In the genomic region with DNA sequence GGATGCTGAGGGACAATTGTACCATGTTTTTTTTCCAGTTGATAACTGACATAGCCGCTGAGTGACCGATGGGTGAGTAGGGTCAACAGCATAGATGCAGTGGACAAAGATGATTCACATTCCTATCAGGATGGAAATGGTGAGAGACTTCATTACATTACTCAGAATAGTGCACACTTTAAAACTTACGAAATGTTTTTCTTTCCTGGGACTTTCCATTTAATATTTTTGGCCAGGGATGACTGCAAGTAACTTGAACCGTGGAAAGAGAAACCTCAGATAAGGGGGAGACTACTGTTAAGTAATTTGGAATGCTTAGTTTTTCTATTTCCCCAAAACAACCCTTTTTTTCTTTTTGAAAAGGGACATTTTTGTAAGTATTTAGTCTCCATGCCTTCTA, we compare ENCODE assay signal across 15 cellular contexts. TPM values are rescaled to one million over a fixed set of nuclear protein-coding genes. Genes with fewer than 3 reads are reported as not detected.
DNase-seq lines count a peak whose midpoint lies in the region; ATAC-seq and TF ChIP-seq lines count a peak whose summit lies in the region.
"Had no signal": no experiment of that assay in that cellular context is flagged by ENCODE, and none has a peak within 500 bp of the region (broad histone marks: within the 10 kb centered on the region; RNA-seq: fewer than 3 reads in every experiment).

No MANE protein-coding gene starts in this region.

- BruUV-seq in MCF 10A (replicated peaks; lab: Mats Ljungman, UMichigan) = no TSS peak

- TF ChIP-seq POLR2A in breast epithelium (IDR thresholded peaks at IDR 0.05) = no peak

- intact Hi-C loops in MCF 10A (cut with micrococcal nuclease) = no loop called here
- intact Hi-C loops in breast epithelium (cut with DNase I; ENCODE audit: low total_unique reads) = no loop called here

- no peak overlapping the region for H3K4me3 ChIP-seq in breast epithelium
- H3K4me3 ChIP-seq: heart left ventricle had no signal

- POLR2A ChIA-PET in MCF 10A (lab: Yijun Ruan, JAX) = no interaction called here

- no peaks in the 10 kb centered on the region for H3K27me3 ChIP-seq in breast epithelium
- H3K27me3 ChIP-seq: heart left ventricle had no signal

- no peaks in the 10 kb centered on the region for H3K9me3 Mint-ChIP-seq in MCF 10A (ENCODE audit: unreplicated experiment)

- H3K27ac Mint-ChIP-seq in MCF 10A (ENCODE audit: low read depth, unreplicated experiment) = no peak overlapping the region

- H3K36me3 ChIP-seq in breast epithelium = no peaks in the 10 kb centered on the region
- H3K36me3 ChIP-seq: heart left ventricle had no signal

- no peaks in the 10 kb centered on the region for H3K27me3 Mint-ChIP-seq in MCF 10A (ENCODE audit: insufficient read depth, unreplicated experiment)

- peak overlapping the region in 1 of 2 donors; percentile 48 for H3K27ac ChIP-seq in breast epithelium
- H3K27ac ChIP-seq: 22Rv1 had no signal

- H3K4me3 Mint-ChIP-seq in MCF 10A (ENCODE audit: unreplicated experiment) = no peak overlapping the region

- ATAC-seq in GM19397 (IDR thresholded peaks at IDR 0.05; ENCODE audit: unreplicated experiment) = no peak

- DNase-seq in MCF 10A (ENCODE audit: unreplicated experiment) (peak; percentile 73), breast epithelium (ENCODE audit: low spot score in 2 of 2) (no peak), astrocyte of the hippocampus (ENCODE audit: low read depth, low spot score) (peak; percentile 35), hepatic stellate cell (ENCODE audit: low spot score) (peak; percentile 16), hippocampal formation (lab: John Stamatoyannopoulos, UW) (no peak), NCI-H345 (lab: John Stamatoyannopoulos, UW) (no peak), RPMI8226 (no peak)
- DNase-seq: activated CD4-positive, CD25-positive, alpha-beta regulatory T cell; activated naive CD4-positive, alpha-beta T cell; central memory CD4-positive, alpha-beta T cell; heart left ventricle; NCI-H2107; NCI-H774 had no signal

- no peaks in the 10 kb centered on the region for H3K36me3 Mint-ChIP-seq in MCF 10A (ENCODE audit: insufficient read depth, unreplicated experiment)

- peaks cover 10% of the 10 kb centered on the region for H3K4me1 Mint-ChIP-seq in MCF 10A (ENCODE audit: insufficient read depth, unreplicated experiment)

- TF ChIP-seq CTCF in MCF 10A (IDR thresholded peaks at IDR 0.05; ENCODE audit: unreplicated experiment) = no peak
- TF ChIP-seq CTCF in breast epithelium (IDR thresholded peaks at IDR 0.05) = no peak

- CTCF ChIA-PET in MCF 10A (lab: Yijun Ruan, JAX) = no interaction called here

- peaks cover 0 to 14% of the 10 kb centered on the region in 2 donors for H3K9me3 ChIP-seq in breast epithelium

- H3K4me1 ChIP-seq in breast epithelium = peaks cover 0 to 8% of the 10 kb centered on the region in 2 donors

RNA-seq across cellular contexts. Expression of gene TUSC1, which starts 3.0 kb away (rescaled TPM):
- 10.3 and 12.4 TPM in 2 replicates for total RNA-seq in MCF 10A (2022)
- total RNA-seq in breast epithelium = 10 to 100 TPM; 21.0 to 30.0 (median 22.6) TPM

Comparison
In these comparisons a context has a peak if more than half of its experiments do, and no peak if none do; other contexts are left out.
1. DNase-seq: peak in MCF 10A (single experiment), astrocyte of the hippocampus (single experiment) and hepatic stellate cell (single experiment); none in breast epithelium (0 of 2), hippocampal formation (0 of 2), NCI-H345 (single experiment) and RPMI8226 (single experiment).